ENCODE assay signal across 25 cellular contexts in genomic region chr3:136733317-136733833, GRCh38. TPM values are rescaled to one million over a fixed set of nuclear protein-coding genes. Genes with fewer than 3 reads are reported as not detected.
DNase-seq lines count a peak whose midpoint lies in the region; FAIRE-seq and TF ChIP-seq lines count a peak whose summit lies in the region.
"Had no signal": no experiment of that assay in that cellular context is flagged by ENCODE, and none has a peak within 500 bp of the region (broad histone marks: within the 10 kb centered on the region; RNA-seq: fewer than 3 reads in every experiment).

No MANE protein-coding gene starts in this region.

- DNase-seq in bronchial epithelial cell (ENCODE audit: low read depth): peak; percentile 28
- peak; percentile 33 for DNase-seq in fibroblast of mammary gland (ENCODE audit: low read depth)
- peak; percentile 53 for DNase-seq in renal cortical epithelial cell (ENCODE audit: low read depth)
- DNase-seq in HuH-7 (ENCODE audit: low spot score): no peak
- DNase-seq in activated naive CD4-positive, alpha-beta T cell treated with anti-CD3 and anti-CD28 coated beads, Interleukin-2, amount 50 U/mL, for 16 hours: no peak
- DNase-seq in ecto neural progenitor cell (ENCODE audit: low spot score): no peak
- DNase-seq: activated CD8-positive, alpha-beta T cell treated with anti-CD3 and anti-CD28 coated beads, Interleukin-2, amount 10 ng/mL, durations not matched to agents 7 days and 5 days; activated gamma-delta T cell; CD4-positive, alpha-beta T cell; colonic mucosa; DMS 273 treated with DMSO at 0.1 percent for 48 hours; Kasumi-1; NCI-H187; RPMI8226; SK-N-SH; stimulated activated CD8-positive, alpha-beta memory T cell treated with anti-CD3 and anti-CD28 coated beads, Interleukin-4, amount 100 ng/mL, for 48 hours; stomach; T-helper 2 cell had no signal

- H3K36me3 ChIP-seq in HUES48 (ENCODE audit: control insufficient read depth, insufficient read depth, low read length): no peaks in the 10 kb centered on the region
- H3K36me3 ChIP-seq in bronchial epithelial cell (ENCODE audit: control insufficient read depth, insufficient read depth, low read length): peaks cover 1% of the 10 kb centered on the region
- H3K36me3 ChIP-seq: colonic mucosa, gastroesophageal sphincter, tibial nerve had no signal

- TF ChIP-seq CTCF in bronchial epithelial cell (IDR thresholded peaks at IDR 0.05; ENCODE audit: insufficient read depth, low read length, severe bottlenecking): no peak
- TF ChIP-seq CTCF in fibroblast of mammary gland (conservative IDR thresholded peaks at IDR 0.05; ENCODE audit: control insufficient read depth, insufficient read depth, low read depth, low read length): no peak

- H3K27ac ChIP-seq in HUES48 (ENCODE audit: low read depth, low read length): peak overlapping the region; percentile 5
- H3K27ac ChIP-seq: colonic mucosa, gastroesophageal sphincter, stomach, tibial nerve had no signal

- H3K27me3 ChIP-seq in HUES48 (ENCODE audit: control insufficient read depth, insufficient read depth, low read length) (no peaks in the 10 kb centered on the region), bronchial epithelial cell (ENCODE audit: control insufficient read depth, insufficient read depth, low read length) (no peaks in the 10 kb centered on the region)
- H3K27me3 ChIP-seq: colonic mucosa, gastroesophageal sphincter, stomach, tibial nerve had no signal

- no peak overlapping the region for H3K4me3 ChIP-seq in HUES48 (ENCODE audit: low read depth, low read length)
- no peak overlapping the region for H3K4me3 ChIP-seq in bronchial epithelial cell (ENCODE audit: low read depth, low read length)
- no peak overlapping the region for H3K4me3 ChIP-seq in fibroblast of mammary gland (ENCODE audit: control insufficient read depth, low read depth, low read length)
- H3K4me3 ChIP-seq: colonic mucosa, gastroesophageal sphincter, stomach, tibial nerve had no signal

- no peak overlapping the region for H3K9ac ChIP-seq in HUES48 (ENCODE audit: low read depth, low read length)
- H3K9ac ChIP-seq: SK-N-SH had no signal

- H3K9me3 ChIP-seq in HUES48 (ENCODE audit: control insufficient read depth, insufficient read depth, low read length): no peaks in the 10 kb centered on the region
- H3K9me3 ChIP-seq: colonic mucosa, gastroesophageal sphincter, SK-N-SH, stomach, tibial nerve had no signal

- peaks cover 34% of the 10 kb centered on the region for H3K4me1 ChIP-seq in HUES48 (ENCODE audit: control insufficient read depth, insufficient read depth, low read length)

- FAIRE-seq in bronchial epithelial cell (lab: Jason Lieb, UNC): no peak
- FAIRE-seq: endometrium, G401.6, HTR-8/SVneo, islet of Langerhans had no signal

RNA-seq across cellular contexts. Expression of gene STAG1, which starts 18.8 kb away (rescaled TPM):
- total RNA-seq in bronchial epithelial cell (20.9 and 26.3 TPM in 2 replicates), renal cortical epithelial cell (25.5 and 41.3 TPM in 2 replicates)

Comparison
In these comparisons a context has a peak if more than half of its experiments do, and no peak if none do; other contexts are left out.
1. DNase-seq: peak in bronchial epithelial cell (single experiment), fibroblast of mammary gland (single experiment) and renal cortical epithelial cell (single experiment); none in HuH-7 (single experiment), activated naive CD4-positive, alpha-beta T cell treated with anti-CD3 and anti-CD28 coated beads, Interleukin-2, amount 50 U/mL, for 16 hours (single experiment) and ecto neural progenitor cell (single experiment).